Comparison of ENCODE assay signal across 29 cellular contexts in the genomic region with DNA sequence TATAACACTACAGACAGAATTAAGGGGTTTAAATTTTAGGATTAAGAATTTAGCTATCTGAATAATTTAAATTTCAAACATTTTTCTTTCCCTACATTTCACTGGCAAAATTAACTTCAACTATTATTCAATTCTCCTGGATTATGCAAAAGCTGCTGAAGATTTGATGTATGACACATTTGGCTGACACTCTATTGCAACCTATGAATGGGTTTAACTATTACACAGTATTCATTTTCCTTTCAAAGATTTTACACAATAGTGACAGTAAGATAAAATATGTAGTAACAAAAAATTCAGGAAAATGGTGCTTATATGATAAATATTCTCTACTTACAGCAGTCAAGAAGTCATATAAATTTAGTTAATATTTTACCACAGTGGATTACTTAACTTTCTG.
DNase-seq lines count a peak whose midpoint lies in the region; ATAC-seq, FAIRE-seq and TF ChIP-seq lines count a peak whose summit lies in the region.
"Had no signal": no experiment of that assay in that cellular context is flagged by ENCODE, and none has a peak within 500 bp of the region (broad histone marks: within the 10 kb centered on the region; RNA-seq: fewer than 3 reads in every experiment).

No MANE protein-coding gene starts in this region.

- no peak for DNase-seq in A549 (ENCODE audit: low read depth in 1 of 2, low spot score in 1 of 2)
- no peak for DNase-seq in CD4-positive, alpha-beta memory T cell
- no peak for DNase-seq in activated T-helper 1 cell treated with anti-CD3 and anti-CD28 coated beads, Interleukin-12 subunit alpha, Interleukin-12 subunit beta, Interleukin-2, Interleukin-4 antibody, amounts not matched to agents 30 ng/mL and 10 ng/mL and 1 ng/mL, durations not matched to agents 14 hours and 24 hours and 36 hours (ENCODE audit: low spot score)
- no peak for DNase-seq in naive thymus-derived CD8-positive, alpha-beta T cell
- no peak for DNase-seq in T-cell
- DNase-seq in stomach = no peak
- no peak for DNase-seq in left lung
- DNase-seq: activated CD4-positive, alpha-beta T cell treated with anti-CD3 and anti-CD28 coated beads, Interleukin-2, amount 50 U/mL, for 1 hour; colonic mucosa; effector CD4-positive, alpha-beta T cell; H7; NCI-H2107; NCI-H345; NCI-H69; SHP77 treated with DMSO at 0.1 percent for 48 hours; sigmoid colon; stimulated activated CD4-positive, alpha-beta T cell treated with anti-CD3 and anti-CD28 coated beads, Interleukin-12 subunit alpha, Interleukin-12 subunit beta, amount 100 ng/mL, for 4 hours; stimulated activated CD4-positive, alpha-beta T cell treated with anti-CD3 and anti-CD28 coated beads, Interleukin-2, amount 100 ng/mL, for 48 hours; transverse colon; WERI-Rb-1 had no signal

- no peak for FAIRE-seq in A549 (lab: Jason Lieb, UNC)
- FAIRE-seq: GM12878 had no signal

- no peak overlapping the region for H3K4me3 ChIP-seq in A549
- no peak overlapping the region for H3K4me3 ChIP-seq in CD4-positive, alpha-beta memory T cell (ENCODE audit: low read length in 2 of 2)
- no peak overlapping the region for H3K4me3 ChIP-seq in stomach
- H3K4me3 ChIP-seq in left lung = no peak overlapping the region
- H3K4me3 ChIP-seq: ascending aorta; BLaER1 treated with 17β-estradiol and CSF1 and Interleukin-3, amounts not matched to agents 10 nM and 100 nM; colonic mucosa; GM12878; sigmoid colon; transverse colon had no signal

- peak overlapping the region in 6 of 7 donors; percentile 42 to 84 (median 67) for H3K27ac Mint-ChIP-seq in CD4-positive, alpha-beta memory T cell
- H3K27ac Mint-ChIP-seq in activated T-helper 1 cell treated with anti-CD3 and anti-CD28 coated beads, Interleukin-12 subunit alpha, Interleukin-12 subunit beta, Interleukin-2, Interleukin-4 antibody, amounts not matched to agents 30 ng/mL and 10 ng/mL and 1 ng/mL, durations not matched to agents 14 hours and 24 hours and 36 hours = peak overlapping the region; percentile 31
- peak overlapping the region in 9 of 10 donors; percentile 1 to 86 (median 41) for H3K27ac Mint-ChIP-seq in naive thymus-derived CD8-positive, alpha-beta T cell
- H3K27ac Mint-ChIP-seq in T-cell = peak overlapping the region in 1 of 2 donors; percentile 49
- H3K27ac Mint-ChIP-seq: progenitor cell of endocrine pancreas had no signal

- H3K27me3 ChIP-seq in CD4-positive, alpha-beta memory T cell (ENCODE audit: insufficient read depth, low read length) = no peaks in the 10 kb centered on the region
- H3K27me3 ChIP-seq in stomach = no peaks in the 10 kb centered on the region
- no peaks in the 10 kb centered on the region for H3K27me3 ChIP-seq in left lung
- H3K27me3 ChIP-seq: ascending aorta; BLaER1 treated with 17β-estradiol and CSF1 and Interleukin-3, amounts not matched to agents 10 nM and 100 nM; colonic mucosa; sigmoid colon; transverse colon had no signal

- POLR2A ChIA-PET in A549 (lab: Yijun Ruan, JAX) = interaction anchor here (0.5 kb wide), 1 partner anchor 101 kb away, joined by 4 read pairs; no protein-coding TSS in a partner anchor
- POLR2A ChIA-PET in CD4-positive, alpha-beta memory T cell (lab: Charles Lee; ENCODE audit: partially characterized antibody) = interaction anchor here (1.8 kb wide), 1 partner anchor 19 kb away, joined by 6 read pairs; no protein-coding TSS in a partner anchor
- POLR2A ChIA-PET in naive thymus-derived CD8-positive, alpha-beta T cell (lab: Charles Lee) = no interaction called here
- POLR2A ChIA-PET in T-cell (lab: Charles Lee) = interaction anchor here (0.6 kb wide), 2 partner anchors 80 to 302 kb away, joined by 3 read pairs; no protein-coding TSS in a partner anchor

- TF ChIP-seq POLR2A in A549 (IDR thresholded peaks at IDR 0.05; ENCODE audit: low read length) (no peak), stomach (IDR thresholded peaks at IDR 0.05) (no peak)

- H3K9me3 ChIP-seq in A549 (no peaks in the 10 kb centered on the region), stomach (no peaks in the 10 kb centered on the region), left lung (no peaks in the 10 kb centered on the region)
- H3K9me3 ChIP-seq in CD4-positive, alpha-beta memory T cell (ENCODE audit: control insufficient read depth in 1 of 2, low read length in 2 of 2) = no peaks in the 10 kb centered on the region
- H3K9me3 ChIP-seq: ascending aorta, colonic mucosa, sigmoid colon, transverse colon had no signal

- H3K4me1 Mint-ChIP-seq in CD4-positive, alpha-beta memory T cell = peaks cover 39 to 82% (median 56%) of the 10 kb centered on the region in 4 donors
- peaks cover 62% of the 10 kb centered on the region for H3K4me1 Mint-ChIP-seq in activated T-helper 1 cell treated with anti-CD3 and anti-CD28 coated beads, Interleukin-12 subunit alpha, Interleukin-12 subunit beta, Interleukin-2, Interleukin-4 antibody, amounts not matched to agents 30 ng/mL and 10 ng/mL and 1 ng/mL, durations not matched to agents 14 hours and 24 hours and 36 hours (ENCODE audit: low read depth)
- peaks cover 27 to 69% (median 60%) of the 10 kb centered on the region in 4 donors for H3K4me1 Mint-ChIP-seq in naive thymus-derived CD8-positive, alpha-beta T cell
- H3K4me1 Mint-ChIP-seq in T-cell = peaks cover 60 to 68% (median 63%) of the 10 kb centered on the region in 3 donors

- no peaks in the 10 kb centered on the region for H3K27me3 Mint-ChIP-seq in CD4-positive, alpha-beta memory T cell
- H3K27me3 Mint-ChIP-seq in activated T-helper 1 cell treated with anti-CD3 and anti-CD28 coated beads, Interleukin-12 subunit alpha, Interleukin-12 subunit beta, Interleukin-2, Interleukin-4 antibody, amounts not matched to agents 30 ng/mL and 10 ng/mL and 1 ng/mL, durations not matched to agents 14 hours and 24 hours and 36 hours (ENCODE audit: insufficient read depth) = no peaks in the 10 kb centered on the region
- H3K27me3 Mint-ChIP-seq in naive thymus-derived CD8-positive, alpha-beta T cell = no peaks in the 10 kb centered on the region
- no peaks in the 10 kb centered on the region for H3K27me3 Mint-ChIP-seq in T-cell
- H3K27me3 Mint-ChIP-seq: memory B cell, progenitor cell of endocrine pancreas had no signal

- H3K9me3 Mint-ChIP-seq in CD4-positive, alpha-beta memory T cell = no peaks in the 10 kb centered on the region
- no peaks in the 10 kb centered on the region for H3K9me3 Mint-ChIP-seq in activated T-helper 1 cell treated with anti-CD3 and anti-CD28 coated beads, Interleukin-12 subunit alpha, Interleukin-12 subunit beta, Interleukin-2, Interleukin-4 antibody, amounts not matched to agents 30 ng/mL and 10 ng/mL and 1 ng/mL, durations not matched to agents 14 hours and 24 hours and 36 hours
- no peaks in the 10 kb centered on the region for H3K9me3 Mint-ChIP-seq in naive thymus-derived CD8-positive, alpha-beta T cell
- H3K9me3 Mint-ChIP-seq in T-cell = no peaks in the 10 kb centered on the region
- H3K9me3 Mint-ChIP-seq: activated naive CD4-positive, alpha-beta T cell treated with anti-CD3 and anti-CD28 coated beads, Interleukin-2, amount 50 U/mL, for 72 hours; memory B cell had no signal

- intact Hi-C loops in CD4-positive, alpha-beta memory T cell (cut with micrococcal nuclease) = no loop called here
- intact Hi-C loops in activated T-helper 1 cell treated with anti-CD3 and anti-CD28 coated beads, Interleukin-12 subunit alpha, Interleukin-12 subunit beta, Interleukin-2, Interleukin-4 antibody, amounts not matched to agents 30 ng/mL and 10 ng/mL and 1 ng/mL, durations not matched to agents 14 hours and 24 hours and 36 hours (cut with micrococcal nuclease) = loop anchor here (5.0 to 10.0 kb wide), 2 partner anchors 38 to 640 kb away; a partner anchor contains a TSS
- intact Hi-C loops in stomach (cut with DNase I; ENCODE audit: low total_unique reads) = no loop called here
- intact Hi-C loops in left lung (cut with DNase I) = no loop called here

- TF ChIP-seq CTCF in A549 (IDR thresholded peaks at IDR 0.05) (no peak), stomach (IDR thresholded peaks at IDR 0.05) (no peak), left lung (IDR thresholded peaks at IDR 0.05) (no peak)

- H3K4me1 ChIP-seq in A549 (peaks cover 48% of the 10 kb centered on the region), stomach (peaks cover 3 to 52% (median 21%) of the 10 kb centered on the region in 4 donors), left lung (peaks cover 0 to 3% of the 10 kb centered on the region in 2 donors)
- peaks cover 65% of the 10 kb centered on the region for H3K4me1 ChIP-seq in CD4-positive, alpha-beta memory T cell (ENCODE audit: insufficient read depth, low read length)
- H3K4me1 ChIP-seq: ascending aorta; BLaER1 treated with 17β-estradiol and CSF1 and Interleukin-3, amounts not matched to agents 10 nM and 100 nM; sigmoid colon had no signal

- H3K4me3 Mint-ChIP-seq in CD4-positive, alpha-beta memory T cell = no peak overlapping the region
- no peak overlapping the region for H3K4me3 Mint-ChIP-seq in activated T-helper 1 cell treated with anti-CD3 and anti-CD28 coated beads, Interleukin-12 subunit alpha, Interleukin-12 subunit beta, Interleukin-2, Interleukin-4 antibody, amounts not matched to agents 30 ng/mL and 10 ng/mL and 1 ng/mL, durations not matched to agents 14 hours and 24 hours and 36 hours
- no peak overlapping the region for H3K4me3 Mint-ChIP-seq in naive thymus-derived CD8-positive, alpha-beta T cell
- H3K4me3 Mint-ChIP-seq in T-cell = no peak overlapping the region
- H3K4me3 Mint-ChIP-seq: memory B cell had no signal

- H3K27ac ChIP-seq in A549 (no peak overlapping the region), stomach (no peak overlapping the region), left lung (peak overlapping the region in 1 of 2 donors; percentile 23)
- no peak overlapping the region for H3K27ac ChIP-seq in CD4-positive, alpha-beta memory T cell (ENCODE audit: low read depth, low read length)
- H3K27ac ChIP-seq: ascending aorta; BLaER1 treated with 17β-estradiol and CSF1 and Interleukin-3, amounts not matched to agents 10 nM and 100 nM; colonic mucosa; epithelial cell of prostate; sigmoid colon; transverse colon; WERI-Rb-1 had no signal

- TF ChIP-seq RAD21 in A549 (conservative IDR thresholded peaks at IDR 0.05 in 1 of 2, IDR thresholded peaks at IDR 0.05 in 1 of 2) = no peak

- peak overlapping the region; percentile 23 for H3K4me2 ChIP-seq in A549
- H3K4me2 ChIP-seq: BLaER1 treated with 17β-estradiol and CSF1 and Interleukin-3, amounts not matched to agents 10 nM and 100 nM had no signal

- TF ChIP-seq EP300 in A549 (IDR thresholded peaks at IDR 0.05) (no peak), stomach (IDR thresholded peaks at IDR 0.05) (no peak)

- CTCF ChIA-PET in A549 (lab: Yijun Ruan, JAX) (interaction anchor here (1.1 to 1.7 kb wide), 3 partner anchors 12 to 299 kb away, joined by 3 to 7 read pairs (median 3); no protein-coding TSS in a partner anchor), T-cell (lab: Charles Lee) (no interaction called here)
- CTCF ChIA-PET in CD4-positive, alpha-beta memory T cell (lab: Charles Lee; ENCODE audit: partially characterized antibody) = interaction anchor here (0.7 to 1.6 kb wide), 3 partner anchors 18 to 401 kb away, joined by 3 to 5 read pairs (median 4); no protein-coding TSS in a partner anchor

- ATAC-seq in A549 (no peak), T-cell (replicated peaks in 1 of 4) (no peak), HG03439 (IDR thresholded peaks at IDR 0.05; ENCODE audit: unreplicated experiment) (no peak), left lung (no peak)
- no peak for ATAC-seq in naive thymus-derived CD8-positive, alpha-beta T cell
- ATAC-seq: activated naive CD4-positive, alpha-beta T cell treated with anti-CD3 and anti-CD28 coated beads, Interleukin-2, amount 50 U/mL, for 72 hours; GM12878; Panc1 had no signal

- H3K36me3 ChIP-seq in CD4-positive, alpha-beta memory T cell (ENCODE audit: insufficient read depth, low read length) = peaks cover 55% of the 10 kb centered on the region
- H3K36me3 ChIP-seq in stomach = peaks cover 27 to 70% (median 55%) of the 10 kb centered on the region in 4 donors
- H3K36me3 ChIP-seq in left lung = peaks cover 0 to 65% of the 10 kb centered on the region in 2 donors
- H3K36me3 ChIP-seq: colonic mucosa, WERI-Rb-1 had no signal

- H3K36me3 Mint-ChIP-seq in CD4-positive, alpha-beta memory T cell = peaks cover 70 to 83% of the 10 kb centered on the region in 2 donors
- H3K36me3 Mint-ChIP-seq in activated T-helper 1 cell treated with anti-CD3 and anti-CD28 coated beads, Interleukin-12 subunit alpha, Interleukin-12 subunit beta, Interleukin-2, Interleukin-4 antibody, amounts not matched to agents 30 ng/mL and 10 ng/mL and 1 ng/mL, durations not matched to agents 14 hours and 24 hours and 36 hours (ENCODE audit: low read depth) = peaks cover 58% of the 10 kb centered on the region
- H3K36me3 Mint-ChIP-seq in naive thymus-derived CD8-positive, alpha-beta T cell = peaks cover 16 to 95% (median 31%) of the 10 kb centered on the region in 3 donors
- H3K36me3 Mint-ChIP-seq in T-cell = peaks cover 68% of the 10 kb centered on the region

Comparison
In these comparisons a context has a peak if more than half of its experiments do, and no peak if none do; other contexts are left out.
1. CTCF ChIA-PET loops: an anchor here in A549 (1.1 to 1.7 kb wide) and CD4-positive, alpha-beta memory T cell (0.7 to 1.6 kb wide); none called in T-cell.